Comparison of ENCODE assay signal across 1 cellular context in genomic region chr4:119525005-119525749, GRCh38.
A peak's percentile ranks its signal among the peaks of the same experiment; 100 is the strongest.
TF ChIP-seq lines count a peak whose summit lies in the region.

No MANE protein-coding gene starts in this region.

TF ChIP-seq in HepG2, 621 proteins besides CTCF, POLR2A, EP300 and RAD21 (continued from another document and continues in another):
- TF ChIP-seq PRDM15 (CRISPR knock-in tag; IDR thresholded peaks at IDR 0.05) (no peak), HMG20B (CRISPR knock-in tag; conservative IDR thresholded peaks at IDR 0.05) (no peak), NPAS2 (CRISPR knock-in tag; IDR thresholded peaks at IDR 0.05; ENCODE audit: borderline replicate concordance) (no peak), REST (IDR thresholded peaks at IDR 0.05; ENCODE audit: borderline replicate concordance in 1 of 2, low read depth in 1 of 2, low read length in 2 of 2) (no peak), MED1 (CRISPR knock-in tag; IDR thresholded peaks at IDR 0.05) (peak; percentile 70), ZBTB3 (CRISPR knock-in tag; IDR thresholded peaks at IDR 0.05; ENCODE audit: borderline replicate concordance, low read depth) (no peak), GZF1 (CRISPR knock-in tag; IDR thresholded peaks at IDR 0.05) (no peak), SNRNP70 (IDR thresholded peaks at IDR 0.05; ENCODE audit: low read depth, low read length) (no peak), NR2C2 (CRISPR knock-in tag; IDR thresholded peaks at IDR 0.05; ENCODE audit: borderline replicate concordance) (no peak), FOXO1 (CRISPR knock-in tag; IDR thresholded peaks at IDR 0.05) (peak; percentile 88; the same call in 1 of the 2 replicates), TRIM22 (IDR thresholded peaks at IDR 0.05) (no peak), ARID3A (IDR thresholded peaks at IDR 0.05; ENCODE audit: low read depth, low read length) (peak; percentile 22; the same call in 1 of the 2 replicates), TEAD3 (CRISPR knock-in tag; optimal IDR thresholded peaks at IDR 0.05; ENCODE audit: borderline replicate concordance) (peak; percentile 96), ZNF792 (CRISPR knock-in tag; IDR thresholded peaks at IDR 0.05) (0 out of 2 replicates have a peak, but pooled peaks have one; percentile 55), U2AF1 (optimal IDR thresholded peaks at IDR 0.05; ENCODE audit: low read depth, low read length) (no peak), HNF4G (IDR thresholded peaks at IDR 0.05; ENCODE audit: borderline replicate concordance, low read depth, low read length) (no peak), HNF4G (CRISPR knock-in tag; IDR thresholded peaks at IDR 0.05; ENCODE audit: borderline replicate concordance, low read depth) (no peak), RERE (CRISPR knock-in tag; IDR thresholded peaks at IDR 0.05; ENCODE audit: low read depth) (no peak), CREB3 (CRISPR knock-in tag; IDR thresholded peaks at IDR 0.05) (no peak), SMAD9 (CRISPR knock-in tag; IDR thresholded peaks at IDR 0.05) (no peak), ZNF607 (CRISPR knock-in tag; IDR thresholded peaks at IDR 0.05; ENCODE audit: borderline replicate concordance) (no peak), SOX5 (CRISPR knock-in tag; IDR thresholded peaks at IDR 0.05; ENCODE audit: borderline replicate concordance) (peak; percentile 76), ZNF33B (CRISPR knock-in tag; IDR thresholded peaks at IDR 0.05) (no peak), ZNF383 (CRISPR knock-in tag; IDR thresholded peaks at IDR 0.05; ENCODE audit: borderline replicate concordance) (no peak), TSC22D2 (CRISPR knock-in tag; IDR thresholded peaks at IDR 0.05; ENCODE audit: borderline replicate concordance) (no peak), ZFP82 (CRISPR knock-in tag; IDR thresholded peaks at IDR 0.05; ENCODE audit: borderline replicate concordance) (no peak), ARNTL (CRISPR knock-in tag; IDR thresholded peaks at IDR 0.05) (no peak), ZNF256 (CRISPR knock-in tag; conservative IDR thresholded peaks at IDR 0.05) (no peak)
- TF ChIP-seq, protein P1, sequence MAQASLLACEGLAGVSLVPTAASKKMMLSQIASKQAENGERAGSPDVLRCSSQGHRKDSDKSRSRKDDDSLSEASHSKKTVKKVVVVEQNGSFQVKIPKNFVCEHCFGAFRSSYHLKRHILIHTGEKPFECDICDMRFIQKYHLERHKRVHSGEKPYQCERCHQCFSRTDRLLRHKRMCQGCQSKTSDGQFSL (CRISPR knock-in tag; IDR thresholded peaks at IDR 0.05): no peak
- TF ChIP-seq, protein P2, sequence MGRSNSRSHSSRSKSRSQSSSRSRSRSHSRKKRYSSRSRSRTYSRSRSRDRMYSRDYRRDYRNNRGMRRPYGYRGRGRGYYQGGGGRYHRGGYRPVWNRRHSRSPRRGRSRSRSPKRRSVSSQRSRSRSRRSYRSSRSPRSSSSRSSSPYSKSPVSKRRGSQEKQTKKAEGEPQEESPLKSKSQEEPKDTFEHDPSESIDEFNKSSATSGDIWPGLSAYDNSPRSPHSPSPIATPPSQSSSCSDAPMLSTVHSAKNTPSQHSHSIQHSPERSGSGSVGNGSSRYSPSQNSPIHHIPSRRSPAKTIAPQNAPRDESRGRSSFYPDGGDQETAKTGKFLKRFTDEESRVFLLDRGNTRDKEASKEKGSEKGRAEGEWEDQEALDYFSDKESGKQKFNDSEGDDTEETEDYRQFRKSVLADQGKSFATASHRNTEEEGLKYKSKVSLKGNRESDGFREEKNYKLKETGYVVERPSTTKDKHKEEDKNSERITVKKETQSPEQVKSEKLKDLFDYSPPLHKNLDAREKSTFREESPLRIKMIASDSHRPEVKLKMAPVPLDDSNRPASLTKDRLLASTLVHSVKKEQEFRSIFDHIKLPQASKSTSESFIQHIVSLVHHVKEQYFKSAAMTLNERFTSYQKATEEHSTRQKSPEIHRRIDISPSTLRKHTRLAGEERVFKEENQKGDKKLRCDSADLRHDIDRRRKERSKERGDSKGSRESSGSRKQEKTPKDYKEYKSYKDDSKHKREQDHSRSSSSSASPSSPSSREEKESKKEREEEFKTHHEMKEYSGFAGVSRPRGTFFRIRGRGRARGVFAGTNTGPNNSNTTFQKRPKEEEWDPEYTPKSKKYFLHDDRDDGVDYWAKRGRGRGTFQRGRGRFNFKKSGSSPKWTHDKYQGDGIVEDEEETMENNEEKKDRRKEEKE (IDR thresholded peaks at IDR 0.05): no peak
- TF ChIP-seq, protein P3, sequence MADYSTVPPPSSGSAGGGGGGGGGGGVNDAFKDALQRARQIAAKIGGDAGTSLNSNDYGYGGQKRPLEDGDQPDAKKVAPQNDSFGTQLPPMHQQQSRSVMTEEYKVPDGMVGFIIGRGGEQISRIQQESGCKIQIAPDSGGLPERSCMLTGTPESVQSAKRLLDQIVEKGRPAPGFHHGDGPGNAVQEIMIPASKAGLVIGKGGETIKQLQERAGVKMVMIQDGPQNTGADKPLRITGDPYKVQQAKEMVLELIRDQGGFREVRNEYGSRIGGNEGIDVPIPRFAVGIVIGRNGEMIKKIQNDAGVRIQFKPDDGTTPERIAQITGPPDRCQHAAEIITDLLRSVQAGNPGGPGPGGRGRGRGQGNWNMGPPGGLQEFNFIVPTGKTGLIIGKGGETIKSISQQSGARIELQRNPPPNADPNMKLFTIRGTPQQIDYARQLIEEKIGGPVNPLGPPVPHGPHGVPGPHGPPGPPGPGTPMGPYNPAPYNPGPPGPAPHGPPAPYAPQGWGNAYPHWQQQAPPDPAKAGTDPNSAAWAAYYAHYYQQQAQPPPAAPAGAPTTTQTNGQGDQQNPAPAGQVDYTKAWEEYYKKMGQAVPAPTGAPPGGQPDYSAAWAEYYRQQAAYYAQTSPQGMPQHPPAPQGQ (CRISPR knock-in tag; IDR thresholded peaks at IDR 0.05; ENCODE audit: borderline replicate concordance): no peak
- TF ChIP-seq, protein P4, sequence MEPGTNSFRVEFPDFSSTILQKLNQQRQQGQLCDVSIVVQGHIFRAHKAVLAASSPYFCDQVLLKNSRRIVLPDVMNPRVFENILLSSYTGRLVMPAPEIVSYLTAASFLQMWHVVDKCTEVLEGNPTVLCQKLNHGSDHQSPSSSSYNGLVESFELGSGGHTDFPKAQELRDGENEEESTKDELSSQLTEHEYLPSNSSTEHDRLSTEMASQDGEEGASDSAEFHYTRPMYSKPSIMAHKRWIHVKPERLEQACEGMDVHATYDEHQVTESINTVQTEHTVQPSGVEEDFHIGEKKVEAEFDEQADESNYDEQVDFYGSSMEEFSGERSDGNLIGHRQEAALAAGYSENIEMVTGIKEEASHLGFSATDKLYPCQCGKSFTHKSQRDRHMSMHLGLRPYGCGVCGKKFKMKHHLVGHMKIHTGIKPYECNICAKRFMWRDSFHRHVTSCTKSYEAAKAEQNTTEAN (CRISPR knock-in tag; conservative IDR thresholded peaks at IDR 0.05): no peak
